ENCODE assay signal across 17 cellular contexts in the genomic region with DNA sequence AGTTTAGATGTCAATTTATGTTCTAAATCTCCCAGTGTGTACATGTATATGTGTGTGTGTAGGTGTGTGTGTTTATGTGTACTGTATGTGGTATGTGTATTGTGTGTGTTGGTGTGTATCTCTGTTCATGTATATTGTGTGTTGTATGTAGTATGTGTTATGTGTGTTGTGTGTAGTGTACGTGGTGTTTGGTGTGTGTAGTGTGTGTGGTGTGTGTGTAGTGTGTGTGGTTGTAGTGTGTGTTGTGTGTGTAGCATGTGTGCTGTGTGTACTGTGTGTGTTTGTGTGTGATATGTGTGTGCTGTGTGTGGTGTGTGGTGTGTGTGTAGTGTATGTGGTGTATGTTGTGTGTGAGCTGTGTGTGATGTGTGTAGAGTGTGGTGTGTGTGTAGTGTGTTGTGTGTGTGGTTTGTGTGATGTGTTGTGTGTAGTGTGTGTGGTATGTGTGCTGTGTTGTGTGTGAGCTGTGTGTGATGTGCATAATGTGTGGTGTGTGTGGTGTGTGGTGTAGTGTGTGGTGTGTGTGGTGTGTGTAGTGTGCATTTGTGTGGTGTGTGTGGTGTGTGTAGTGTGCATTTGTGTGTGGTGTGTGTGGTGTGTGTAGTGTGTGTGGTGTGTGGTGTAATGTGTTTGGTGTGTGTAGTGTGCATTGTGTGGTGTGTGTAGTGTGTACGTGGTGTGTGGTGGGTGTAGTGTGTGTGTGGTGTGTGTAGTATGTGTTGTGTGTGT. TPM values are rescaled to one million over a fixed set of nuclear protein-coding genes. Genes with fewer than 3 reads are reported as not detected.
A peak's percentile ranks its signal among the peaks of the same experiment; 100 is the strongest.
DNase-seq lines count a peak whose midpoint lies in the region; ATAC-seq, FAIRE-seq and TF ChIP-seq lines count a peak whose summit lies in the region.
"Had no signal": no experiment of that assay in that cellular context is flagged by ENCODE, and none has a peak within 500 bp of the region (broad histone marks: within the 10 kb centered on the region; RNA-seq: fewer than 3 reads in every experiment).

No MANE protein-coding gene starts in this region.

- H3K27me3 ChIP-seq in CD4-positive, alpha-beta T cell (ENCODE audit: control insufficient read depth, insufficient read depth, low read length) = no peaks in the 10 kb centered on the region
- peaks cover 0 to 5% (median 0%) of the 10 kb centered on the region in 4 donors for H3K27me3 ChIP-seq in pancreas
- H3K27me3 ChIP-seq: BE2C, hepatocyte had no signal

- H3K36me3 Mint-ChIP-seq in CD4-positive, alpha-beta T cell (ENCODE audit: low read depth) = no peaks in the 10 kb centered on the region
- peaks cover 5 to 23% of the 10 kb centered on the region in 2 donors for H3K36me3 Mint-ChIP-seq in activated naive CD4-positive, alpha-beta T cell treated with anti-CD3 and anti-CD28 coated beads, Interleukin-2, amount 50 U/mL, for 72 hours
- no peaks in the 10 kb centered on the region for H3K36me3 Mint-ChIP-seq in natural killer cell

- 86 to 89% methylated on average over 2 of the region's 2 CpGs for WGBS in pancreas, 2 donors

- CTCF ChIA-PET in CD4-positive, alpha-beta T cell (lab: Charles Lee) = no interaction called here

- intact Hi-C loops in CD4-positive, alpha-beta T cell (cut with DNase I, micrococcal nuclease) = loop anchor here in 1 of 2 experiments (10.0 kb wide), 1 partner anchor 50 kb away; no protein-coding TSS in a partner anchor
- intact Hi-C loops in natural killer cell (cut with micrococcal nuclease) (loop anchor here (2.0 kb wide), 1 partner anchor 14 kb away; no protein-coding TSS in a partner anchor), pancreas (cut with DNase I) (no loop called here)

- H3K27ac Mint-ChIP-seq in CD4-positive, alpha-beta T cell = peak overlapping the region; percentile 3
- peak overlapping the region; percentile 33 to 62 for H3K27ac Mint-ChIP-seq in activated naive CD4-positive, alpha-beta T cell treated with anti-CD3 and anti-CD28 coated beads, Interleukin-2, amount 50 U/mL, for 72 hours
- peak overlapping the region; percentile 9 to 45 for H3K27ac Mint-ChIP-seq in natural killer cell

- H3K9me3 ChIP-seq in CD4-positive, alpha-beta T cell (ENCODE audit: control insufficient read depth, low read length) = no peaks in the 10 kb centered on the region
- H3K9me3 ChIP-seq in pancreas = no peaks in the 10 kb centered on the region
- H3K9me3 ChIP-seq: BE2C, prostate gland had no signal

- no peaks in the 10 kb centered on the region for H3K36me3 ChIP-seq in pancreas
- H3K36me3 ChIP-seq: BE2C, prostate gland had no signal

- POLR2A ChIA-PET in CD4-positive, alpha-beta T cell (lab: Charles Lee) = no interaction called here

- peaks cover 71% of the 10 kb centered on the region for H3K4me1 Mint-ChIP-seq in CD4-positive, alpha-beta T cell (ENCODE audit: low read depth)
- H3K4me1 Mint-ChIP-seq in natural killer cell = peaks cover 41 to 78% of the 10 kb centered on the region in 2 donors

- FAIRE-seq in GM19239 (lab: Jason Lieb, UNC) (peak; percentile 71), pancreas (lab: Jason Lieb, UNC) (no peak)

- no peaks in the 10 kb centered on the region for H3K4me1 ChIP-seq in pancreas

- H3K4me3 ChIP-seq in pancreas = no peak overlapping the region
- H3K4me3 ChIP-seq: hepatocyte, prostate gland had no signal

- peaks cover 41% of the 10 kb centered on the region for H3K27me3 Mint-ChIP-seq in CD4-positive, alpha-beta T cell
- H3K27me3 Mint-ChIP-seq in natural killer cell (ENCODE audit: low read depth in 2 of 2) = peaks cover 0 to 37% of the 10 kb centered on the region in 2 donors

- no peak for ATAC-seq in CD4-positive, alpha-beta T cell (ENCODE audit: poor library complexity)
- no peak for ATAC-seq in activated naive CD4-positive, alpha-beta T cell treated with anti-CD3 and anti-CD28 coated beads, Interleukin-2, amount 50 U/mL, for 72 hours
- ATAC-seq in natural killer cell (no peak), pancreas (no peak), HG03520 (IDR thresholded peaks at IDR 0.05; ENCODE audit: unreplicated experiment) (no peak)

- peak overlapping the region; percentile 49 for H3K4me3 Mint-ChIP-seq in CD4-positive, alpha-beta T cell
- peak overlapping the region; percentile 62 for H3K4me3 Mint-ChIP-seq in natural killer cell

- no peak overlapping the region for H3K27ac ChIP-seq in CD4-positive, alpha-beta T cell (ENCODE audit: low read depth, low read length)
- H3K27ac ChIP-seq in pancreas = no peak overlapping the region
- H3K27ac ChIP-seq: hepatocyte, prostate gland had no signal

- TF ChIP-seq CTCF in CD4-positive, alpha-beta T cell (IDR thresholded peaks at IDR 0.05) = no peak
- TF ChIP-seq CTCF in natural killer cell (IDR thresholded peaks at IDR 0.05) (no peak), pancreas (IDR thresholded peaks at IDR 0.05) (no peak)

- DNase-seq in CD4-positive, alpha-beta T cell = no peak
- DNase-seq in GM19239 (ENCODE audit: insufficient read length, low spot score) (no peak), natural killer cell (no peak), pancreas (no peak), AML-193 (lab: John Stamatoyannopoulos, UW) (no peak)
- DNase-seq in activated naive CD4-positive, alpha-beta T cell treated with anti-CD3 and anti-CD28 coated beads, Interleukin-2, amount 50 U/mL, for 72 hours (ENCODE audit: low spot score in 2 of 2) = no peak
- DNase-seq: activated gamma-delta T cell treated with Interleukin-2 at 50 U/mL for 16 hours, DMS79, NCI-H1694, NCI-H446 treated with DMSO at 0.1 percent for 48 hours, SHP77, T-helper 9 cell had no signal

- H3K9me3 Mint-ChIP-seq in CD4-positive, alpha-beta T cell = no peaks in the 10 kb centered on the region
- peaks cover 11 to 26% of the 10 kb centered on the region in 2 donors for H3K9me3 Mint-ChIP-seq in activated naive CD4-positive, alpha-beta T cell treated with anti-CD3 and anti-CD28 coated beads, Interleukin-2, amount 50 U/mL, for 72 hours
- no peaks in the 10 kb centered on the region for H3K9me3 Mint-ChIP-seq in natural killer cell

RNA-seq across cellular contexts. Expression of a gene that starts 5.2 kb away (rescaled TPM):
- under 1 TPM; 0.30 to 0.36 TPM for total RNA-seq in CD4-positive, alpha-beta T cell
- total RNA-seq in activated naive CD4-positive, alpha-beta T cell treated with anti-CD3 and anti-CD28 coated beads, Interleukin-2, amount 50 U/mL, for 72 hours = under 1 TPM in 1 of 2 donors, not detected in 1; 0.09 TPM
- total RNA-seq in natural killer cell (1 to 10 TPM in 1 of 3 donors, under 1 TPM in 2; 0.47 to 1.7 (median 0.68) TPM), pancreas (not detected)
- polyA plus RNA-seq in pancreas = under 1 TPM; 0.02 to 0.19 TPM
- total RNA-seq: bronchial epithelial cell, hepatocyte had no signal
- polyA plus RNA-seq: hepatocyte had no signal

RNA-seq across cellular contexts. Expression of a gene that starts 5.6 kb away (rescaled TPM):
- total RNA-seq in CD4-positive, alpha-beta T cell = 10 to 100 TPM in 1 of 2 experiments, 1 to 10 TPM in 1; 9.5 to 11.4 TPM
- total RNA-seq in activated naive CD4-positive, alpha-beta T cell treated with anti-CD3 and anti-CD28 coated beads, Interleukin-2, amount 50 U/mL, for 72 hours = 10 to 100 TPM; 22.5 to 25.4 TPM
- total RNA-seq in natural killer cell (under 1 TPM in 1 of 3 donors, not detected in 2; 0.45 TPM), pancreas (under 1 TPM in 5 of 6 donors, not detected in 1; 0.14 to 0.63 (median 0.29) TPM)
- polyA plus RNA-seq in pancreas = under 1 TPM; 0.09 to 0.23 TPM
- total RNA-seq: bronchial epithelial cell, hepatocyte had no signal

RNA-seq across cellular contexts. Expression of a gene that starts 55.3 kb away (rescaled TPM):
- total RNA-seq in CD4-positive, alpha-beta T cell = 1 to 10 TPM; 4.3 to 6.8 TPM
- 1 to 10 TPM; 1.1 to 1.2 TPM for total RNA-seq in activated naive CD4-positive, alpha-beta T cell treated with anti-CD3 and anti-CD28 coated beads, Interleukin-2, amount 50 U/mL, for 72 hours
- 1 to 10 TPM in 2 of 3 donors, under 1 TPM in 1; 0.39 to 6.6 (median 2.2) TPM for total RNA-seq in natural killer cell
- total RNA-seq in pancreas = not detected
- under 1 TPM; 0.31 to 0.42 TPM for polyA plus RNA-seq in pancreas
- total RNA-seq: bronchial epithelial cell had no signal

Comparison
In these comparisons a context has a peak if more than half of its experiments do, and no peak if none do; other contexts are left out.
1. RNA of a gene that starts 5.6 kb away (total RNA-seq): 22.5 to 25.4 TPM in activated naive CD4-positive, alpha-beta T cell treated with anti-CD3 and anti-CD28 coated beads, Interleukin-2, amount 50 U/mL, for 72 hours and 9.5 to 11.4 TPM in CD4-positive, alpha-beta T cell; 0.14 to 0.63 TPM in pancreas and 0.45 TPM in natural killer cell; every median in the first group is over 4 times any median in the second.
2. Peak in every context shown above with its lines, with median percentiles within 50 percentile points of each other: H3K27ac Mint-ChIP-seq.